ENCODE assay signal across 9 cellular contexts in the genomic region with DNA sequence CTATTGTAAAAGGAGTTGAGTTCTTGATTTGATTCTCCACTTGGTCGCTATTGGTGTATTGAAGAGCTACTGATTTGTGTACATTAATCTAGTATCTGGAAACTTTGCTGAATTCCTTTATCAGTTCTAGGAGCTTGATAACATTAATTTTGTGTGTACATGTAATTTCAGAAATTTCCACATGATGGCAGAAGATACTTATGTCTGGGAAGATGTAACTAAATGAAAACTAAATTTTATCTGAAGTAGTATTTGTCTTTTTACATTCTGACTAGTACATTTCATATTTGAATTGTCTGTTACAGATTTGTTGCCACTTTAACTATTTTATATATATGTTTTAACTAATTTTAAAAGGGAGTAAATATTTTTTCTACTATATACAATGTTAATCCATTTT. TPM values are rescaled to one million over a fixed set of nuclear protein-coding genes. Genes with fewer than 3 reads are reported as not detected.
DNase-seq lines count a peak whose midpoint lies in the region; ATAC-seq and TF ChIP-seq lines count a peak whose summit lies in the region.
"Had no signal": no experiment of that assay in that cellular context is flagged by ENCODE, and none has a peak within 500 bp of the region (broad histone marks: within the 10 kb centered on the region; RNA-seq: fewer than 3 reads in every experiment).

No MANE protein-coding gene starts in this region.

- peak in 6 of 7 experiments; percentile 19 to 58 (median 52) for TF ChIP-seq CTCF in body of pancreas (IDR thresholded peaks at IDR 0.05)
- TF ChIP-seq CTCF in nephron (IDR thresholded peaks at IDR 0.05; ENCODE audit: unreplicated experiment in 3 of 3): peak; percentile 48 to 72 (median 57)

- DNase-seq in NCI-H2196 (lab: John Stamatoyannopoulos, UW; ENCODE audit: unreplicated experiment) (peak; percentile 25), NCI-H2196 treated with DMSO at 0.1 percent for 48 hours (lab: John Stamatoyannopoulos, UW; ENCODE audit: unreplicated experiment) (no peak), NCI-H2081 treated with DMSO at 0.1 percent for 48 hours (lab: John Stamatoyannopoulos, UW) (peak; percentile 4), body of pancreas (no peak)
- DNase-seq in activated CD4-positive, alpha-beta T cell treated with anti-CD3 and anti-CD28 coated beads for 4 hours: no peak

- peaks cover 38% of the 10 kb centered on the region for H3K36me3 Mint-ChIP-seq in nephron (ENCODE audit: low read depth)

- H3K9me3 Mint-ChIP-seq in nephron: peaks cover 16% of the 10 kb centered on the region

- H3K27me3 Mint-ChIP-seq in nephron (ENCODE audit: low read depth): no peaks in the 10 kb centered on the region
- H3K27me3 Mint-ChIP-seq: CD8-positive, alpha-beta memory T cell had no signal

- H3K36me3 ChIP-seq in body of pancreas (replicated peaks in 1 of 2; ENCODE audit: insufficient read depth in 1 of 2, low read depth in 2 of 2): no peaks in the 10 kb centered on the region

- no peak overlapping the region for H3K4me3 Mint-ChIP-seq in nephron
- H3K4me3 Mint-ChIP-seq: CD8-positive, alpha-beta memory T cell had no signal

- H3K27ac ChIP-seq in body of pancreas: no peak overlapping the region

- WGBS in body of pancreas, 2 donors: 18 to 28% methylated on average over 1 of the region's 1 CpG

- H3K4me1 Mint-ChIP-seq in nephron: no peaks in the 10 kb centered on the region

- intact Hi-C loops in body of pancreas (cut with DNase I): no loop called here

- no peak overlapping the region for H3K4me3 ChIP-seq in body of pancreas

- ATAC-seq in body of pancreas (no peak), HG03354 (IDR thresholded peaks at IDR 0.05; ENCODE audit: poor library complexity, severe bottlenecking, unreplicated experiment) (no peak), GM18517 (IDR thresholded peaks at IDR 0.05; ENCODE audit: unreplicated experiment) (no peak)

- no peaks in the 10 kb centered on the region for H3K4me1 ChIP-seq in body of pancreas

- no peaks in the 10 kb centered on the region for H3K27me3 ChIP-seq in body of pancreas

- no peak for TF ChIP-seq POLR2A in body of pancreas (IDR thresholded peaks at IDR 0.05)

- no peak overlapping the region for H3K27ac Mint-ChIP-seq in nephron
- H3K27ac Mint-ChIP-seq: CD8-positive, alpha-beta memory T cell had no signal

- no peaks in the 10 kb centered on the region for H3K9me3 ChIP-seq in body of pancreas

RNA-seq across cellular contexts. Expression of a gene that starts 27.6 kb away (rescaled TPM):
- 10 to 100 TPM; 22.3 to 30.7 TPM for total RNA-seq in body of pancreas

Comparison
In these comparisons a context has a peak if more than half of its experiments do, and no peak if none do; other contexts are left out.
1. DNase-seq: peak in NCI-H2196 (single experiment) and NCI-H2081 treated with DMSO at 0.1 percent for 48 hours (single experiment); none in NCI-H2196 treated with DMSO at 0.1 percent for 48 hours (single experiment), body of pancreas (0 of 4) and activated CD4-positive, alpha-beta T cell treated with anti-CD3 and anti-CD28 coated beads for 4 hours (0 of 2).